Comparison of ENCODE assay signal across 24 cellular contexts in the genomic region with DNA sequence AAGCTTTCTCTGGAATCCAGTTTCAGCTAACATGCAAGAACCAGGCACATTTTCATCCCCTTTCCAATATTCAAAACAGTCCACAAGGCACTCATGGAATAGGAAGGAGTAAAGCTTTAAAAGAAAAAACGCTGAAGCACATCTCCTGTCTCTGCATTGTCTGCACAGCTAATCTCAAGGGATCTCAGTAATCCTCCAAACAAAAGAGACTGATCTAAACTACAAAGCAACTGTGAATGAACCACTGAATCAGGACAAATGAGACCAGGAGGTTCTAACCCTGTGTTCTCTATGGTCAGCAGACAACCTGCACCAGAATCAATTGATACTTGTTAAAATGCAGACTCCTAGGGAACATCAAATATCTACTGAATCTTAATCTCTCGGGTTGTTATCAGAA.
"Had no signal": no experiment of that assay in that cellular context is flagged by ENCODE, and none has a peak within 500 bp of the region (broad histone marks: within the 10 kb centered on the region; RNA-seq: fewer than 3 reads in every experiment).

No MANE protein-coding gene starts in this region.

- FAIRE-seq: frontal cortex, kidney had no signal

- H3K27ac Mint-ChIP-seq: effector memory CD8-positive, alpha-beta T cell; memory B cell; naive B cell; natural killer cell treated with Interleukin-12 subunit alpha and Interleukin-12 subunit beta and Interleukin-15 and Interleukin-18, amount 100 ng/mL, for 72 hours; stimulated activated effector memory CD8-positive, alpha-beta T cell treated with anti-CD3 and anti-CD28 coated beads, Interleukin-12 subunit alpha, Interleukin-12 subunit beta, amount 100 ng/mL, for 72 hours had no signal

- H3K9me3 Mint-ChIP-seq: effector memory CD8-positive, alpha-beta T cell; memory B cell; naive B cell; neural crest cell; stimulated activated effector memory CD8-positive, alpha-beta T cell treated with anti-CD3 and anti-CD28 coated beads, Interleukin-12 subunit alpha, Interleukin-12 subunit beta, amount 100 ng/mL, for 72 hours had no signal

- H3K4me3 ChIP-seq: lung, mucosa of descending colon, prostate gland, right atrium auricular region, smooth muscle cell, stomach, thyroid gland, vagina had no signal

- H3K27ac ChIP-seq: prostate gland, right atrium auricular region, stomach, thyroid gland, vagina had no signal

- H3K4me1 ChIP-seq: prostate gland, right atrium auricular region, stomach, thyroid gland, vagina had no signal

- DNase-seq: cortex of kidney; effector memory CD8-positive, alpha-beta T cell; head of caudate nucleus; kidney; mucosa of descending colon; naive B cell; nucleus accumbens; stimulated activated CD4-positive, alpha-beta T cell treated with anti-CD3 and anti-CD28 coated beads, Interleukin-12 subunit alpha, Interleukin-12 subunit beta, amount 100 ng/mL, for 4 hours; stimulated activated CD4-positive, alpha-beta T cell treated with anti-CD3 and anti-CD28 coated beads, Interleukin-1b, Interleukin-23, amount 100 ng/mL, for 48 hours; stimulated activated CD4-positive, alpha-beta T cell treated with anti-CD3 and anti-CD28 coated beads, Interleukin-4, amount 100 ng/mL, for 1 hour; stimulated activated naive CD4-positive, alpha-beta T cell treated with Interleukin-2 at 50 U/mL for 16 hours; stomach; thyroid gland; trophoblast cell had no signal

- H3K27me3 ChIP-seq: right atrium auricular region, stomach, thyroid gland, vagina had no signal

- H3K4me1 Mint-ChIP-seq: memory B cell; naive B cell; stimulated activated effector memory CD8-positive, alpha-beta T cell treated with anti-CD3 and anti-CD28 coated beads, Interleukin-12 subunit alpha, Interleukin-12 subunit beta, amount 100 ng/mL, for 72 hours had no signal

- H3K4me3 Mint-ChIP-seq: effector memory CD8-positive, alpha-beta T cell; memory B cell; naive B cell; natural killer cell treated with Interleukin-12 subunit alpha and Interleukin-12 subunit beta and Interleukin-15 and Interleukin-18, amount 100 ng/mL, for 72 hours; neural crest cell; stimulated activated effector memory CD8-positive, alpha-beta T cell treated with anti-CD3 and anti-CD28 coated beads, Interleukin-12 subunit alpha, Interleukin-12 subunit beta, amount 100 ng/mL, for 72 hours had no signal

- H3K4me2 ChIP-seq: smooth muscle cell had no signal

- H3K9me3 ChIP-seq: mucosa of descending colon, prostate gland, right atrium auricular region, stomach, thyroid gland, vagina had no signal

- H3K36me3 Mint-ChIP-seq: memory B cell; naive B cell; natural killer cell treated with Interleukin-12 subunit alpha and Interleukin-12 subunit beta and Interleukin-15 and Interleukin-18, amount 100 ng/mL, for 72 hours; stimulated activated effector memory CD8-positive, alpha-beta T cell treated with anti-CD3 and anti-CD28 coated beads, Interleukin-12 subunit alpha, Interleukin-12 subunit beta, amount 100 ng/mL, for 72 hours had no signal

- H3K36me3 ChIP-seq: prostate gland, right atrium auricular region, stomach, thyroid gland, vagina had no signal
